Comparison of ENCODE assay signal across 9 cellular contexts in genomic region chr12:121059031-121059898, GRCh38. TPM values are rescaled to one million over a fixed set of nuclear protein-coding genes. Genes with fewer than 3 reads are reported as not detected.
DNase-seq lines count a peak whose midpoint lies in the region; ATAC-seq and TF ChIP-seq lines count a peak whose summit lies in the region.
"Had no signal": no experiment of that assay in that cellular context is flagged by ENCODE, and none has a peak within 500 bp of the region (broad histone marks: within the 10 kb centered on the region; RNA-seq: fewer than 3 reads in every experiment).

No MANE protein-coding gene starts in this region.

- CTCF ChIA-PET in activated CD8-positive, alpha-beta T cell treated with anti-CD3 and anti-CD28 coated beads, Interleukin-2, amount 10 ng/mL, durations not matched to agents 7 days and 5 days (lab: Charles Lee): interaction anchor here (0.5 to 6.5 kb wide), 43 partner anchors 9 to 477 kb away, joined by 3 to 127 read pairs (median 5); partner anchors contain the start of genes C12orf43, CAMKK2, OASL and POP5
- CTCF ChIA-PET in GM10248 (lab: Yijun Ruan, JAX): interaction anchor here (0.7 to 3.8 kb wide), 46 partner anchors 8 to 635 kb away, joined by 3 to 25 read pairs (median 4); partner anchors contain the start of genes HNF1A, OASL and POP5

- H3K27ac ChIP-seq in neural progenitor cell: no peak overlapping the region

- ATAC-seq in GM18505 (IDR thresholded peaks at IDR 0.05; ENCODE audit: unreplicated experiment): no peak
- no peak for ATAC-seq in activated CD8-positive, alpha-beta T cell treated with anti-CD3 and anti-CD28 coated beads, Interleukin-2, amount 10 ng/mL, durations not matched to agents 7 days and 5 days

- no peaks in the 10 kb centered on the region for H3K79me2 ChIP-seq in neural progenitor cell (ENCODE audit: low read depth)

- POLR2A ChIA-PET in activated CD8-positive, alpha-beta T cell treated with anti-CD3 and anti-CD28 coated beads, Interleukin-2, amount 10 ng/mL, durations not matched to agents 7 days and 5 days (lab: Charles Lee): interaction anchor here (0.5 to 2.1 kb wide), 15 partner anchors 10 to 478 kb away, joined by 3 to 10 read pairs (median 4); partner anchors contain the start of genes C12orf43, OASL and POP5
- POLR2A ChIA-PET in GM10248 (lab: Yijun Ruan, JAX): interaction anchor here (0.6 to 0.7 kb wide), 2 partner anchors 33 to 202 kb away, joined by 3 to 4 read pairs; no protein-coding TSS in a partner anchor

- no peak for TF ChIP-seq CTCF in HFFc6 (IDR thresholded peaks at IDR 0.05)
- TF ChIP-seq CTCF in neural progenitor cell (IDR thresholded peaks at IDR 0.05): no peak
- TF ChIP-seq CTCF in GM10248 (IDR thresholded peaks at IDR 0.05; ENCODE audit: control extremely low read depth, extremely low read depth, low read depth, missing control alignments): no peak

- H3K4me3 Mint-ChIP-seq in HFFc6 (peak overlapping the region; percentile 88; the same call in 1 of the 2 replicates), neural progenitor cell (no peak overlapping the region)
- H3K4me3 Mint-ChIP-seq in activated CD8-positive, alpha-beta T cell treated with anti-CD3 and anti-CD28 coated beads, Interleukin-2, amount 10 ng/mL, durations not matched to agents 7 days and 5 days: peak overlapping the region; percentile 82

- no peaks in the 10 kb centered on the region for H4K20me1 ChIP-seq in neural progenitor cell (ENCODE audit: low read depth)

- no peaks in the 10 kb centered on the region for H3K9me3 ChIP-seq in neural progenitor cell (ENCODE audit: low read depth)

- peaks cover 4% of the 10 kb centered on the region for H3K4me1 ChIP-seq in neural progenitor cell

- H3K27me3 Mint-ChIP-seq in HFFc6 (ENCODE audit: insufficient read depth) (peaks cover 24% of the 10 kb centered on the region), neural progenitor cell (ENCODE audit: insufficient read depth, low read depth) (peaks cover 8% of the 10 kb centered on the region)
- H3K27me3 Mint-ChIP-seq in activated CD8-positive, alpha-beta T cell treated with anti-CD3 and anti-CD28 coated beads, Interleukin-2, amount 10 ng/mL, durations not matched to agents 7 days and 5 days (ENCODE audit: low read depth): peaks cover 2% of the 10 kb centered on the region

- no peaks in the 10 kb centered on the region for H3K27me3 ChIP-seq in neural progenitor cell

- peaks cover 11% of the 10 kb centered on the region for H3K4me1 Mint-ChIP-seq in HFFc6 (ENCODE audit: low read depth)
- peaks cover 26% of the 10 kb centered on the region for H3K4me1 Mint-ChIP-seq in activated CD8-positive, alpha-beta T cell treated with anti-CD3 and anti-CD28 coated beads, Interleukin-2, amount 10 ng/mL, durations not matched to agents 7 days and 5 days (ENCODE audit: low read depth)
- no peaks in the 10 kb centered on the region for H3K4me1 Mint-ChIP-seq in neural progenitor cell

- H3K9ac ChIP-seq in neural progenitor cell: no peak overlapping the region

- DNase-seq in HFFc6: no peak
- DNase-seq in activated CD8-positive, alpha-beta T cell treated with anti-CD3 and anti-CD28 coated beads, Interleukin-2, amount 10 ng/mL, durations not matched to agents 7 days and 5 days: no peak
- DNase-seq in neural progenitor cell (ENCODE audit: low spot score): no peak
- DNase-seq in GM10248 (ENCODE audit: extremely low spot score): no peak
- no peak for DNase-seq in activated effector memory CD4-positive, alpha-beta T cell treated with anti-CD3 and anti-CD28 coated beads, Interleukin-2, amount 50 U/mL, for 16 hours
- DNase-seq in UCSD-AML1 (lab: John Stamatoyannopoulos, UW; ENCODE audit: unreplicated experiment): no peak
- DNase-seq in putamen (ENCODE audit: low spot score): no peak
- DNase-seq: NCI-H2171 treated with DMSO at 0.1 percent for 48 hours had no signal

- TF ChIP-seq POLR2A in GM18505 (IDR thresholded peaks at IDR 0.05; ENCODE audit: borderline replicate concordance, extremely low read depth, insufficient read depth, insufficient read length): peak; percentile 29

- peaks cover 3% of the 10 kb centered on the region for H3F3A ChIP-seq in neural progenitor cell (ENCODE audit: low read depth)

- no peak overlapping the region for H3K4me3 ChIP-seq in neural progenitor cell

- no peak overlapping the region for H3K4me2 ChIP-seq in neural progenitor cell

- H3K36me3 Mint-ChIP-seq in HFFc6 (ENCODE audit: low read depth) (no peaks in the 10 kb centered on the region), neural progenitor cell (no peaks in the 10 kb centered on the region)
- no peaks in the 10 kb centered on the region for H3K36me3 Mint-ChIP-seq in activated CD8-positive, alpha-beta T cell treated with anti-CD3 and anti-CD28 coated beads, Interleukin-2, amount 10 ng/mL, durations not matched to agents 7 days and 5 days (ENCODE audit: low read depth)

- H2AFZ ChIP-seq in neural progenitor cell (replicated peaks): peak overlapping the region; percentile 93

- H3K9me3 Mint-ChIP-seq in HFFc6 (no peaks in the 10 kb centered on the region), neural progenitor cell (no peaks in the 10 kb centered on the region)
- H3K9me3 Mint-ChIP-seq in activated CD8-positive, alpha-beta T cell treated with anti-CD3 and anti-CD28 coated beads, Interleukin-2, amount 10 ng/mL, durations not matched to agents 7 days and 5 days (ENCODE audit: insufficient read depth): no peaks in the 10 kb centered on the region

- no peaks in the 10 kb centered on the region for H3K36me3 ChIP-seq in neural progenitor cell

- H3K27ac Mint-ChIP-seq in HFFc6: no peak overlapping the region
- H3K27ac Mint-ChIP-seq in activated CD8-positive, alpha-beta T cell treated with anti-CD3 and anti-CD28 coated beads, Interleukin-2, amount 10 ng/mL, durations not matched to agents 7 days and 5 days: peak overlapping the region; percentile 99
- H3K27ac Mint-ChIP-seq in neural progenitor cell: no peak overlapping the region

RNA-seq across cellular contexts. Expression of gene OASL, which starts 20.2 kb away (rescaled TPM):
- total RNA-seq in HFFc6 (2021; fragmentation: NEBNext Ultra II Directional; extraction: Animal tissue kit (Norgen Biotek cat#: 25700)): not detected
- total RNA-seq in activated CD8-positive, alpha-beta T cell treated with anti-CD3 and anti-CD28 coated beads, Interleukin-2, amount 10 ng/mL, durations not matched to agents 7 days and 5 days: 10 to 100 TPM; 29.2 to 33.5 TPM
- not detected in 2 replicates for total RNA-seq in neural progenitor cell (ENCODE audit: low replicate concordance)

RNA-seq across cellular contexts. Expression of gene C12orf43, which starts 43.0 kb away (rescaled TPM):
- 10 to 100 TPM; 16.6 to 20.3 (median 19.3) TPM for total RNA-seq in HFFc6 (2021; fragmentation: NEBNext Ultra II Directional; extraction: Animal tissue kit (Norgen Biotek cat#: 25700))
- 10 to 100 TPM; 19.0 to 23.3 TPM for total RNA-seq in activated CD8-positive, alpha-beta T cell treated with anti-CD3 and anti-CD28 coated beads, Interleukin-2, amount 10 ng/mL, durations not matched to agents 7 days and 5 days
- 12.8 and 18.8 TPM in 2 replicates for total RNA-seq in neural progenitor cell (ENCODE audit: low replicate concordance)

Comparison
In these comparisons a context has a peak if more than half of its experiments do, and no peak if none do; other contexts are left out.
1. RNA of gene OASL, which starts 20.2 kb away (total RNA-seq): 29.2 to 33.5 TPM in activated CD8-positive, alpha-beta T cell treated with anti-CD3 and anti-CD28 coated beads, Interleukin-2, amount 10 ng/mL, durations not matched to agents 7 days and 5 days; not detected in HFFc6 and not detected in neural progenitor cell; every median in the first group is over 10 times any median in the second.